ENCODE assay signal across 23 cellular contexts in genomic region chr17:6530324-6530920, GRCh38.
"Had no signal": no experiment of that assay in that cellular context is flagged by ENCODE, and none has a peak within 500 bp of the region (broad histone marks: within the 10 kb centered on the region; RNA-seq: fewer than 3 reads in every experiment).

No MANE protein-coding gene starts in this region.

- H3K4me3 ChIP-seq: ascending aorta, body of pancreas, Peyer's patch had no signal

- H3K9me3 ChIP-seq: ascending aorta, body of pancreas, Peyer's patch had no signal

- H3K27me3 ChIP-seq: ascending aorta, body of pancreas, Peyer's patch had no signal

- H3K27ac ChIP-seq: ascending aorta, body of pancreas, Peyer's patch had no signal

- H3K27me3 Mint-ChIP-seq: activated naive CD8-positive, alpha-beta T cell treated with anti-CD3 and anti-CD28 coated beads, Interleukin-2, amount 50 U/mL, for 24 hours had no signal

- H3K27ac Mint-ChIP-seq: activated CD4-positive, alpha-beta T cell treated with anti-CD3 and anti-CD28 coated beads, Interleukin-2, amount 10 ng/mL, durations not matched to agents 24 days and 14 days; activated naive CD4-positive, alpha-beta T cell treated with anti-CD3 and anti-CD28 coated beads, Interleukin-2, amount 50 U/mL, for 72 hours; activated naive CD8-positive, alpha-beta T cell treated with anti-CD3 and anti-CD28 coated beads, Interleukin-2, amount 50 U/mL, for 24 hours; T-helper 1 cell treated with Interleukin-12 subunit alpha and Interleukin-12 subunit beta and Interleukin-4 antibody, amounts not matched to agents 30 μg/mL and 1 μg/mL, for 36 hours had no signal

- ATAC-seq: activated naive CD4-positive, alpha-beta T cell treated with anti-CD3 and anti-CD28 coated beads, Interleukin-2, amount 50 U/mL, for 72 hours; activated naive CD8-positive, alpha-beta T cell treated with anti-CD3 and anti-CD28 coated beads, Interleukin-2, amount 50 U/mL, for 24 hours; activated T-cell treated with anti-CD3 and anti-CD28 coated beads, Interleukin-2, amount 50 U/mL, for 4 hours; body of pancreas had no signal

- H3K4me1 Mint-ChIP-seq: activated CD4-positive, alpha-beta T cell treated with anti-CD3 and anti-CD28 coated beads, Interleukin-2, amount 10 ng/mL, durations not matched to agents 24 days and 14 days; activated naive CD8-positive, alpha-beta T cell treated with anti-CD3 and anti-CD28 coated beads, Interleukin-2, amount 50 U/mL, for 24 hours had no signal

- H3K36me3 Mint-ChIP-seq: activated naive CD4-positive, alpha-beta T cell treated with anti-CD3 and anti-CD28 coated beads, Interleukin-2, amount 50 U/mL, for 72 hours had no signal

- H3K4me3 Mint-ChIP-seq: activated CD4-positive, alpha-beta T cell treated with anti-CD3 and anti-CD28 coated beads, Interleukin-2, amount 10 ng/mL, durations not matched to agents 24 days and 14 days; activated naive CD8-positive, alpha-beta T cell treated with anti-CD3 and anti-CD28 coated beads, Interleukin-2, amount 50 U/mL, for 24 hours; activated T-cell treated with anti-CD3 and anti-CD28 coated beads, Interleukin-2, amount 50 U/mL, for 4 hours; T-helper 1 cell treated with Interleukin-12 subunit alpha and Interleukin-12 subunit beta and Interleukin-4 antibody, amounts not matched to agents 30 μg/mL and 1 μg/mL, for 36 hours had no signal

- H3K9me3 Mint-ChIP-seq: activated CD4-positive, alpha-beta T cell treated with anti-CD3 and anti-CD28 coated beads, Interleukin-2, amount 10 ng/mL, durations not matched to agents 24 days and 14 days; activated naive CD4-positive, alpha-beta T cell treated with anti-CD3 and anti-CD28 coated beads, Interleukin-2, amount 50 U/mL, for 72 hours; activated naive CD8-positive, alpha-beta T cell treated with anti-CD3 and anti-CD28 coated beads, Interleukin-2, amount 50 U/mL, for 24 hours; activated T-cell treated with anti-CD3 and anti-CD28 coated beads, Interleukin-2, amount 50 U/mL, for 4 hours; T-helper 1 cell treated with Interleukin-12 subunit alpha and Interleukin-12 subunit beta and Interleukin-4 antibody, amounts not matched to agents 30 μg/mL and 1 μg/mL, for 36 hours had no signal

- H3K4me1 ChIP-seq: ascending aorta, body of pancreas, Peyer's patch had no signal

- DNase-seq: activated CD4-positive, alpha-beta T cell treated with anti-CD3 and anti-CD28 coated beads, Interleukin-2, amount 10 ng/mL, durations not matched to agents 24 days and 14 days; activated CD4-positive, alpha-beta T cell treated with anti-CD3 and anti-CD28 coated beads, Interleukin-2, amount 50 U/mL, for 48 hours; activated CD4-positive, CD25-positive, alpha-beta regulatory T cell treated with anti-CD3 and anti-CD28 coated beads, Interleukin-2, amount 50 U/mL, for 72 hours; activated CD8-positive, alpha-beta memory T cell treated with anti-CD3 and anti-CD28 coated beads for 24 hours; activated effector memory CD4-positive, alpha-beta T cell treated with anti-CD3 and anti-CD28 coated beads, Interleukin-2, amount 50 U/mL, for 16 hours; activated naive CD4-positive, alpha-beta T cell treated with Interleukin-2 at 50 U/mL for 16 hours; activated naive CD8-positive, alpha-beta T cell treated with anti-CD3 and anti-CD28 coated beads, Interleukin-2, amount 50 U/mL, for 24 hours; activated T-cell treated with anti-CD3 and anti-CD28 coated beads, Interleukin-2, amount 50 U/mL, for 4 hours; amniotic stem cell; body of pancreas; Karpas-422; MM.1S; NCI-H1105; NCI-H1436; NCI-H1694 treated with DMSO at 0.1 percent for 48 hours; NCI-H2081; NCI-H446; NCI-H524; SHP77 treated with DMSO at 0.1 percent for 48 hours had no signal

- H3K36me3 ChIP-seq: ascending aorta, Peyer's patch had no signal
